9 cellular contexts compared by ENCODE assay signal in genomic region chr22:37427128-37427710, GRCh38. TPM values are rescaled to one million over a fixed set of nuclear protein-coding genes. Genes with fewer than 3 reads are reported as not detected.
DNase-seq lines count a peak whose midpoint lies in the region; ATAC-seq, FAIRE-seq and TF ChIP-seq lines count a peak whose summit lies in the region.
"Had no signal": no experiment of that assay in that cellular context is flagged by ENCODE, and none has a peak within 500 bp of the region (broad histone marks: within the 10 kb centered on the region; RNA-seq: fewer than 3 reads in every experiment).

Gene ELFN2, minus strand, starts transcription at chr22:37427479. Its CDS starts 51,945 bp downstream, at chr22:37375534.

- H3K9ac ChIP-seq in fibroblast of lung (ENCODE audit: insufficient read depth, low read length) (peak within 1 kb of the TSS; percentile 16), trophoblast cell (ENCODE audit: low read length) (no peak within 1 kb of the TSS)

- H3K27ac Mint-ChIP-seq in CD4-positive, alpha-beta memory T cell, result peak within 1 kb of the TSS in 1 of 7 donors; percentile 35

- TF ChIP-seq CTCF in fibroblast of lung (conservative IDR thresholded peaks at IDR 0.05 in 1 of 2, IDR thresholded peaks at IDR 0.05 in 1 of 2; ENCODE audit: low read depth in 1 of 2, low read length in 2 of 2), result no peak

- no peak within 1 kb of the TSS for H3K4me3 ChIP-seq in CD4-positive, alpha-beta memory T cell (ENCODE audit: low read length in 2 of 2)
- H3K4me3 ChIP-seq in fibroblast of lung (replicated peaks in 1 of 4; ENCODE audit: control extremely low read depth in 1 of 4, insufficient read depth in 1 of 4, low read depth in 3 of 4, low read length in 4 of 4) (peak within 1 kb of the TSS in 3 of 4 experiments; percentile 14 to 46 (median 44)), trophoblast cell (ENCODE audit: low read depth, low read length) (no peak within 1 kb of the TSS)

- no peak within 1 kb of the TSS for H2BK5ac ChIP-seq in trophoblast cell (ENCODE audit: low read depth, low read length, poor library complexity)

- H3K18ac ChIP-seq in trophoblast cell (ENCODE audit: low read length), result no peak within 1 kb of the TSS

- no peak for FAIRE-seq in RCC 7860 (lab: Jason Lieb, UNC)

- peaks cover 3 to 22% (median 13%) of the 10 kb centered on the region in 4 donors for H3K4me1 Mint-ChIP-seq in CD4-positive, alpha-beta memory T cell

- H2BK120ac ChIP-seq in trophoblast cell (ENCODE audit: insufficient read depth, low read length, poor library complexity), result no peak within 1 kb of the TSS

- H3K14ac ChIP-seq in trophoblast cell (ENCODE audit: low read length), result no peak within 1 kb of the TSS

- no peak for DNase-seq in CD4-positive, alpha-beta memory T cell
- DNase-seq in RCC 7860 (ENCODE audit: low spot score) (peak; percentile 5), fibroblast of lung (ENCODE audit: low read depth in 2 of 2) (peak; percentile 12 to 48), trophoblast cell (no peak), NCI-H146 (lab: John Stamatoyannopoulos, UW) (no peak)
- DNase-seq in stimulated activated CD8-positive, alpha-beta memory T cell treated with anti-CD3 and anti-CD28 coated beads, Interleukin-4, amount 100 ng/mL, for 48 hours, result no peak
- DNase-seq: kidney glomerular epithelial cell had no signal

- no peak within 1 kb of the TSS for H4K12ac ChIP-seq in trophoblast cell (ENCODE audit: low read depth, low read length)

- H2AFZ ChIP-seq in fibroblast of lung (ENCODE audit: low read length), result no peak within 1 kb of the TSS
- no peak within 1 kb of the TSS for H2AFZ ChIP-seq in trophoblast cell (ENCODE audit: insufficient read depth, low read length, poor library complexity)

- peak within 1 kb of the TSS; percentile 51 to 72 (median 68) for H3K4me3 Mint-ChIP-seq in CD4-positive, alpha-beta memory T cell

- POLR2A ChIA-PET in CD4-positive, alpha-beta memory T cell (lab: Charles Lee; ENCODE audit: partially characterized antibody), result no interaction called here

- ATAC-seq in HG02623 (IDR thresholded peaks at IDR 0.05; ENCODE audit: unreplicated experiment), result no peak
- no peak for ATAC-seq in HG02678 (IDR thresholded peaks at IDR 0.05; ENCODE audit: unreplicated experiment)

- peaks cover 28% of the 10 kb centered on the region for H3K27me3 ChIP-seq in CD4-positive, alpha-beta memory T cell (ENCODE audit: insufficient read depth, low read length)
- H3K27me3 ChIP-seq in fibroblast of lung (ENCODE audit: control insufficient read depth, insufficient read depth, low read length), result peaks cover 33% of the 10 kb centered on the region
- peaks cover 45% of the 10 kb centered on the region for H3K27me3 ChIP-seq in trophoblast cell (ENCODE audit: insufficient read depth, low read length)

- H3K9me3 Mint-ChIP-seq in CD4-positive, alpha-beta memory T cell, result peaks cover 0 to 2% (median 0%) of the 10 kb centered on the region in 8 donors

- CTCF ChIA-PET in CD4-positive, alpha-beta memory T cell (lab: Charles Lee; ENCODE audit: partially characterized antibody), result interaction anchor here (1.7 kb wide), 1 partner anchor 110 kb away, joined by 7 read pairs; no protein-coding TSS in a partner anchor

- H3K9me3 ChIP-seq in CD4-positive, alpha-beta memory T cell (ENCODE audit: control insufficient read depth in 1 of 2, low read length in 2 of 2), result no peaks in the 10 kb centered on the region
- H3K9me3 ChIP-seq in fibroblast of lung (ENCODE audit: control insufficient read depth, insufficient read depth, low read depth, low read length) (no peaks in the 10 kb centered on the region), trophoblast cell (ENCODE audit: insufficient read depth, low read depth, low read length) (peaks cover 8% of the 10 kb centered on the region)

- H4K20me1 ChIP-seq in fibroblast of lung (ENCODE audit: control insufficient read depth, extremely low read depth, insufficient read depth, low read length), result no peaks in the 10 kb centered on the region

- peaks cover 16% of the 10 kb centered on the region for H3K4me1 ChIP-seq in CD4-positive, alpha-beta memory T cell (ENCODE audit: insufficient read depth, low read length)
- peaks cover 5% of the 10 kb centered on the region for H3K4me1 ChIP-seq in fibroblast of lung (ENCODE audit: control insufficient read depth, extremely low read depth, insufficient read depth, low read length)
- no peaks in the 10 kb centered on the region for H3K4me1 ChIP-seq in trophoblast cell (ENCODE audit: control insufficient read depth in 1 of 2, insufficient read depth in 2 of 2, low read length in 2 of 2)

- H3K4ac ChIP-seq in trophoblast cell (ENCODE audit: low read depth, low read length), result no peak within 1 kb of the TSS

- no peak within 1 kb of the TSS for H4K8ac ChIP-seq in trophoblast cell (ENCODE audit: low read depth, low read length)

- H3K79me2 ChIP-seq in fibroblast of lung (ENCODE audit: control insufficient read depth, insufficient read depth, low read length) (no peaks in the 10 kb centered on the region), trophoblast cell (ENCODE audit: control insufficient read depth, insufficient read depth, low read length, poor library complexity) (no peaks in the 10 kb centered on the region)

- no peak within 1 kb of the TSS for H2BK12ac ChIP-seq in trophoblast cell (ENCODE audit: low read length)

- H4K91ac ChIP-seq in trophoblast cell (ENCODE audit: low read depth, low read length), result no peak within 1 kb of the TSS

- H3K27me3 Mint-ChIP-seq in CD4-positive, alpha-beta memory T cell, result peaks cover 40 to 49% of the 10 kb centered on the region in 2 donors

- H3K79me1 ChIP-seq in trophoblast cell (ENCODE audit: low read length), result no peaks in the 10 kb centered on the region

- no peak within 1 kb of the TSS for H3K23ac ChIP-seq in trophoblast cell (ENCODE audit: low read length)

- H3K36me3 ChIP-seq in CD4-positive, alpha-beta memory T cell (ENCODE audit: insufficient read depth, low read length), result no peaks in the 10 kb centered on the region
- H3K36me3 ChIP-seq in fibroblast of lung (ENCODE audit: control insufficient read depth, insufficient read depth, low read length) (no peaks in the 10 kb centered on the region), trophoblast cell (ENCODE audit: control insufficient read depth in 1 of 2, insufficient read depth in 2 of 2, low read length in 2 of 2) (no peaks in the 10 kb centered on the region)

- H3K4me2 ChIP-seq in fibroblast of lung (ENCODE audit: extremely low read depth, insufficient read depth, low read length) (peak within 1 kb of the TSS; percentile 44), trophoblast cell (ENCODE audit: low read length) (peak within 1 kb of the TSS; percentile 54)

- intact Hi-C loops in CD4-positive, alpha-beta memory T cell (cut with micrococcal nuclease), result no loop called here

- no peak within 1 kb of the TSS for H3K27ac ChIP-seq in CD4-positive, alpha-beta memory T cell (ENCODE audit: low read depth, low read length)
- H3K27ac ChIP-seq in fibroblast of lung (ENCODE audit: insufficient read depth, low read length) (no peak within 1 kb of the TSS), trophoblast cell (ENCODE audit: low read depth, low read length) (no peak within 1 kb of the TSS)

- no peak within 1 kb of the TSS for H2AK5ac ChIP-seq in trophoblast cell (ENCODE audit: low read length)

- WGBS in trophoblast cell (ENCODE audit: extremely low coverage, insufficient coverage, insufficient read length), result no CpG with 5 or more reads among the region's 72 CpGs

- H3K36me3 Mint-ChIP-seq in CD4-positive, alpha-beta memory T cell, result no peaks in the 10 kb centered on the region

RNA-seq across cellular contexts. Expression of gene ELFN2, which starts in this region (rescaled TPM):
- under 1 TPM; 0.32 to 0.55 TPM for total RNA-seq in CD4-positive, alpha-beta memory T cell
- not detected for polyA plus RNA-seq in CD4-positive, alpha-beta memory T cell
- total RNA-seq in fibroblast of lung, result under 0.01 TPM in 2 replicates
- 0.02 and 0.10 TPM in 2 replicates for polyA plus RNA-seq in fibroblast of lung
- polyA plus RNA-seq in fibroblast of lung (2012), result 0.14 and 0.44 TPM in 2 replicates
- polyA minus RNA-seq in fibroblast of lung (ENCODE audit: low replicate concordance), result 0.52 and 0.67 TPM in 2 replicates
- polyA plus RNA-seq in trophoblast cell (2013), result 0.49 and 0.51 TPM in 2 replicates

Comparison
In these comparisons a context has a peak if more than half of its experiments do, and no peak if none do; other contexts are left out.
1. Peak in DNase-seq, H3K4me3 ChIP-seq, H3K9ac ChIP-seq and H3K4me2 ChIP-seq in fibroblast of lung; RNA of the gene not detected or under 1 TPM.